In genomic region chr14:69612014-69612758, GRCh38 we compare ENCODE assay signal across 8 cellular contexts. TPM values are rescaled to one million over a fixed set of nuclear protein-coding genes. Genes with fewer than 3 reads are reported as not detected.
DNase-seq lines count a peak whose midpoint lies in the region; ATAC-seq and TF ChIP-seq lines count a peak whose summit lies in the region.

No MANE protein-coding gene starts in this region.

- H3K27me3 ChIP-seq in esophagus (ENCODE audit: control insufficient read depth in 1 of 2, insufficient read depth in 2 of 2, low read length in 2 of 2) (no peaks in the 10 kb centered on the region), muscle layer of colon (ENCODE audit: control insufficient read depth in 1 of 2, insufficient read depth in 2 of 2, low read length in 2 of 2) (no peaks in the 10 kb centered on the region), tibial nerve (no peaks in the 10 kb centered on the region)

- no peaks in the 10 kb centered on the region for H3K27me3 Mint-ChIP-seq in activated CD8-positive, alpha-beta memory T cell treated with anti-CD3 and anti-CD28 coated beads, Interleukin-2, amount 10 ng/mL, durations not matched to agents 7 days and 5 days

- H3K4me1 ChIP-seq in HEK293 (ENCODE audit: control insufficient read depth, insufficient read depth, low read length) (peaks cover 25% of the 10 kb centered on the region), esophagus (ENCODE audit: control insufficient read depth in 2 of 2, insufficient read depth in 2 of 2, low read length in 1 of 2) (peaks cover 0 to 8% of the 10 kb centered on the region in 2 donors), muscle layer of colon (ENCODE audit: insufficient read depth, low read length) (peaks cover 58% of the 10 kb centered on the region), tibial nerve (peaks cover 0 to 61% (median 48%) of the 10 kb centered on the region in 4 donors)

- peak overlapping the region; percentile 96 for H3K4me3 Mint-ChIP-seq in activated CD8-positive, alpha-beta memory T cell treated with anti-CD3 and anti-CD28 coated beads, Interleukin-2, amount 10 ng/mL, durations not matched to agents 7 days and 5 days

- peak in 1 of 2 donors; percentile 27 for TF ChIP-seq EP300 in tibial nerve (IDR thresholded peaks at IDR 0.05)

- H3K9me3 ChIP-seq in HEK293 (ENCODE audit: control insufficient read depth, insufficient read depth, low read depth, low read length) (no peaks in the 10 kb centered on the region), esophagus (ENCODE audit: control insufficient read depth in 2 of 2, insufficient read depth in 1 of 2, low read depth in 1 of 2, low read length in 1 of 2) (no peaks in the 10 kb centered on the region), muscle layer of colon (ENCODE audit: low read length) (no peaks in the 10 kb centered on the region), tibial nerve (no peaks in the 10 kb centered on the region)

- DNase-seq in ELF-1 (ENCODE audit: low read depth, low spot score) (peak; percentile 43), NCI-H1105 (lab: John Stamatoyannopoulos, UW) (peak; percentile 24), tibial nerve (ENCODE audit: low spot score in 2 of 2) (peak in 1 of 2 donors; percentile 13), GM19240 (ENCODE audit: insufficient read length, low spot score) (no peak)
- peak; percentile 66 for DNase-seq in activated CD8-positive, alpha-beta memory T cell treated with anti-CD3 and anti-CD28 coated beads, Interleukin-2, amount 10 ng/mL, durations not matched to agents 7 days and 5 days

- peaks cover 62% of the 10 kb centered on the region for H3K4me1 Mint-ChIP-seq in activated CD8-positive, alpha-beta memory T cell treated with anti-CD3 and anti-CD28 coated beads, Interleukin-2, amount 10 ng/mL, durations not matched to agents 7 days and 5 days

- 0 to 1% methylated on average over 47 of the region's 47 CpGs for WGBS in esophagus, 2 donors
- 1% methylated on average over 30 to 38 of the region's 47 CpGs for WGBS in tibial nerve, 2 donors

- CTCF ChIA-PET in HEK293 (lab: Yijun Ruan, JAX): interaction anchor here (0.9 to 1.6 kb wide), 3 partner anchors 9 to 115 kb away, joined by 3 to 6 read pairs (median 4); no protein-coding TSS in a partner anchor
- CTCF ChIA-PET in activated CD8-positive, alpha-beta memory T cell treated with anti-CD3 and anti-CD28 coated beads, Interleukin-2, amount 10 ng/mL, durations not matched to agents 7 days and 5 days (lab: Charles Lee): interaction anchor here (0.8 to 4.8 kb wide), 14 partner anchors 9 to 155 kb away, joined by 3 to 36 read pairs (median 3); partner anchors contain the start of gene SRSF5

- peak; percentile 45 for ATAC-seq in activated CD8-positive, alpha-beta memory T cell treated with anti-CD3 and anti-CD28 coated beads, Interleukin-2, amount 10 ng/mL, durations not matched to agents 7 days and 5 days

- peak overlapping the region; percentile 99 for H3K27ac Mint-ChIP-seq in activated CD8-positive, alpha-beta memory T cell treated with anti-CD3 and anti-CD28 coated beads, Interleukin-2, amount 10 ng/mL, durations not matched to agents 7 days and 5 days

- peak overlapping the region; percentile 94 for H3K9ac ChIP-seq in muscle layer of colon (ENCODE audit: low read length)

- H3K36me3 ChIP-seq in HEK293 (ENCODE audit: control insufficient read depth in 2 of 2, insufficient read depth in 1 of 2, low read length in 2 of 2) (no peaks in the 10 kb centered on the region), esophagus (ENCODE audit: control insufficient read depth in 2 of 2, insufficient read depth in 2 of 2, low read length in 1 of 2) (no peaks in the 10 kb centered on the region), muscle layer of colon (ENCODE audit: insufficient read depth, low read length) (no peaks in the 10 kb centered on the region), tibial nerve (no peaks in the 10 kb centered on the region)

- no peaks in the 10 kb centered on the region for H3K9me3 Mint-ChIP-seq in activated CD8-positive, alpha-beta memory T cell treated with anti-CD3 and anti-CD28 coated beads, Interleukin-2, amount 10 ng/mL, durations not matched to agents 7 days and 5 days (ENCODE audit: low read depth)

- peak overlapping the region; percentile 73 for H3K27ac ChIP-seq in HEK293 (ENCODE audit: extremely low read depth, low read depth, low read length)
- peak overlapping the region; percentile 97 to 98 for H3K27ac ChIP-seq in esophagus (ENCODE audit: low read depth in 2 of 2, low read length in 1 of 2)
- H3K27ac ChIP-seq in muscle layer of colon (ENCODE audit: low read depth, low read length): peak overlapping the region; percentile 94
- peak overlapping the region; percentile 86 to 98 (median 98) for H3K27ac ChIP-seq in tibial nerve

- TF ChIP-seq CTCF in HEK293 (tag by site-specific recombination; IDR thresholded peaks at IDR 0.05): no peak
- peak in 1 of 5 experiments; percentile 12 for TF ChIP-seq CTCF in tibial nerve (IDR thresholded peaks at IDR 0.05)

- POLR2A ChIA-PET in HEK293 (lab: Yijun Ruan, JAX): interaction anchor here (0.6 to 1.9 kb wide), 6 partner anchors 22 to 155 kb away, joined by 3 to 5 read pairs (median 4); partner anchors contain the start of gene SRSF5

- H3K4me3 ChIP-seq in HEK293 (ENCODE audit: low read depth, low read length): peak overlapping the region; percentile 72
- H3K4me3 ChIP-seq in esophagus (ENCODE audit: low read depth in 1 of 2, low read length in 2 of 2): peak overlapping the region; percentile 86 to 87
- H3K4me3 ChIP-seq in muscle layer of colon (ENCODE audit: low read depth in 1 of 2, low read length in 2 of 2): peak overlapping the region; percentile 67 to 87
- peak overlapping the region; percentile 59 to 89 (median 83) for H3K4me3 ChIP-seq in tibial nerve

- peaks cover 34% of the 10 kb centered on the region for H3K36me3 Mint-ChIP-seq in activated CD8-positive, alpha-beta memory T cell treated with anti-CD3 and anti-CD28 coated beads, Interleukin-2, amount 10 ng/mL, durations not matched to agents 7 days and 5 days

- no peak for TF ChIP-seq POLR2A in tibial nerve (IDR thresholded peaks at IDR 0.05)

TF ChIP-seq in HEK293, 187 proteins besides CTCF, POLR2A, EP300 and RAD21 (continues in another document):
- TF ChIP-seq ZBTB8A (tag by site-specific recombination; IDR thresholded peaks at IDR 0.05) (no peak), HOXC10 (CRISPR knock-in tag; IDR thresholded peaks at IDR 0.05) (no peak), ZBTB48 (tag by site-specific recombination; IDR thresholded peaks at IDR 0.05) (no peak), ZNF404 (tag by site-specific recombination; IDR thresholded peaks at IDR 0.05) (no peak), HOXA7 (CRISPR knock-in tag; IDR thresholded peaks at IDR 0.05; ENCODE audit: borderline replicate concordance) (no peak), ZNF600 (tag by site-specific recombination; IDR thresholded peaks at IDR 0.05) (no peak), ZNF837 (tag by site-specific recombination; IDR thresholded peaks at IDR 0.05) (no peak), ZBTB20 (tag by site-specific recombination; IDR thresholded peaks at IDR 0.05) (peak; percentile 54; the same call in 1 of the 2 replicates), ZNF335 (tag by site-specific recombination; conservative IDR thresholded peaks at IDR 0.05) (peak; percentile 61), BCL6B (tag by site-specific recombination; IDR thresholded peaks at IDR 0.05) (no peak), ZNF19 (tag by site-specific recombination; IDR thresholded peaks at IDR 0.05; ENCODE audit: low read depth) (no peak), PRDM1 (tag by site-specific recombination; IDR thresholded peaks at IDR 0.05) (0 out of 2 replicates have a peak, but pooled peaks have one; percentile 44), ZNF37A (tag by site-specific recombination; IDR thresholded peaks at IDR 0.05) (no peak), ZNF280C (tag by site-specific recombination; IDR thresholded peaks at IDR 0.05) (no peak)

RNA-seq across cellular contexts. Expression of gene SUSD6, which starts 0.8 kb away (rescaled TPM):
- 10 to 100 TPM; 62.9 to 66.4 TPM for total RNA-seq in activated CD8-positive, alpha-beta memory T cell treated with anti-CD3 and anti-CD28 coated beads, Interleukin-2, amount 10 ng/mL, durations not matched to agents 7 days and 5 days
- 10 to 100 TPM; 16.2 to 30.3 TPM for polyA plus RNA-seq in esophagus
- total RNA-seq in tibial nerve: 10 to 100 TPM; 54.4 to 66.3 (median 57.7) TPM

RNA-seq across cellular contexts. Expression of gene CCDC177, which starts 37.5 kb away (rescaled TPM):
- total RNA-seq in activated CD8-positive, alpha-beta memory T cell treated with anti-CD3 and anti-CD28 coated beads, Interleukin-2, amount 10 ng/mL, durations not matched to agents 7 days and 5 days: not detected
- under 1 TPM; 0.01 to 0.04 TPM for polyA plus RNA-seq in esophagus
- not detected for total RNA-seq in tibial nerve
